Comparison of ENCODE assay signal across 8 cellular contexts in the genomic region with DNA sequence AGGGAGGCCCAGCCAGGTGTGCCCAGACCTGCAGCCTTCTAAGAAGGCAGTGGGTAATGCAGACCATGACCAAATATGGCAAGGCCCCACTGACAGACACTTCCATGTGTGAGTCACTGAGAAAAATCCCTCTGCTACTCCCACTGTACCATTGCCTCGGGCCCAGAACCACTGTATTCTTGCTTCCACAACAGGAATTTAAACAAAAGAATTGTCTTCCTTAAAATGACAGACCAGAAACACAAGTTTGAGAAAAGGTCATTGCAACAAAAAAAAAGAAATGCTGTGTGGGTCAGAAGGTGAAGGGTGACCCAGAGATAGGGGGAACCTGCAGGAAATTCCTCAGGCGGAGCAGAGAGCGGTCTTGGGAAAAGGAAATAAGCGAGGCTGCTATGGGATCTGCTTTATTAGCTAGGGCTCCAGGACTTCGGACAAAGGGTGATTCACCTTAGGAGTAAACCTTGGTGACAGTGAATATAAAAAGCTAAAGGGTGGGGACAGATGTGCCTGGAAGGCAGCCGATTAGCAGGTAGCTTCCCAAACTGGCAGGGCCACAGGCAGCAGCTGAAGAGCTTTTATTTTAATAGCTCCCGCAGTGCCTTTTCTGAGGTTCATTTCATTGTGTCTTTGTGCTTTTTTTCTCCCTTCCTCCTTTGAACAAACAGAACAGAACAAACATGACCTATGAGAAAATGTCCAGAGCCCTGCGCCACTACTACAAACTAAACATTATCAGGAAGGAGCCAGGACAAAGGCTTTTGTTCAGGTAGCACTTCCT.
A peak's percentile ranks its signal among the peaks of the same experiment; 100 is the strongest.
DNase-seq lines count a peak whose midpoint lies in the region; ATAC-seq and TF ChIP-seq lines count a peak whose summit lies in the region.

No MANE protein-coding gene starts in this region.

- peaks cover 13% of the 10 kb centered on the region for H3K4me1 Mint-ChIP-seq in activated CD8-positive, alpha-beta T cell treated with anti-CD3 and anti-CD28 coated beads for 36 hours (ENCODE audit: low read depth)

- no peak for ATAC-seq in activated CD8-positive, alpha-beta T cell treated with anti-CD3 and anti-CD28 coated beads for 36 hours

- H3K14ac ChIP-seq in mesenchymal stem cell (ENCODE audit: low read length in 2 of 2): no peak overlapping the region

- no peak overlapping the region for H3K4me3 Mint-ChIP-seq in activated CD8-positive, alpha-beta T cell treated with anti-CD3 and anti-CD28 coated beads for 36 hours

- no peak overlapping the region for H2AFZ ChIP-seq in mesenchymal stem cell (ENCODE audit: low read depth, low read length)

- H3K27ac ChIP-seq in mesenchymal stem cell (ENCODE audit: low read length, poor library complexity, severe bottlenecking): peak overlapping the region; percentile 72

- no peak for TF ChIP-seq CTCF in AG10803 (conservative IDR thresholded peaks at IDR 0.05; ENCODE audit: low read length)
- TF ChIP-seq CTCF in choroid plexus epithelial cell (conservative IDR thresholded peaks at IDR 0.05; ENCODE audit: low read depth, low read length): no peak
- no peak for TF ChIP-seq CTCF in activated CD8-positive, alpha-beta T cell treated with anti-CD3 and anti-CD28 coated beads for 36 hours (IDR thresholded peaks at IDR 0.05)

- H3K36me3 ChIP-seq in mesenchymal stem cell (ENCODE audit: control insufficient read depth in 1 of 2, insufficient read depth in 2 of 2, low read depth in 1 of 2, low read length in 2 of 2): peaks cover 13 to 35% of the 10 kb centered on the region in 2 experiments

- no peaks in the 10 kb centered on the region for H3K27me3 ChIP-seq in mesenchymal stem cell (ENCODE audit: control insufficient read depth in 1 of 2, insufficient read depth in 1 of 2, low read length in 2 of 2)

- intact Hi-C loops in activated CD8-positive, alpha-beta T cell treated with anti-CD3 and anti-CD28 coated beads for 36 hours (cut with micrococcal nuclease): no loop called here

- no peaks in the 10 kb centered on the region for H3K27me3 Mint-ChIP-seq in activated CD8-positive, alpha-beta T cell treated with anti-CD3 and anti-CD28 coated beads for 36 hours

- CTCF ChIA-PET in activated CD8-positive, alpha-beta T cell treated with anti-CD3 and anti-CD28 coated beads for 36 hours (lab: Charles Lee): interaction anchor here (1.0 kb wide), 1 partner anchor 147 kb away, joined by 4 read pairs; no protein-coding TSS in a partner anchor

- no peak overlapping the region for H2BK120ac ChIP-seq in mesenchymal stem cell (ENCODE audit: low read depth, low read length)

- H4K8ac ChIP-seq in mesenchymal stem cell (ENCODE audit: low read length): peak overlapping the region; percentile 76

- H3K9me3 ChIP-seq in mesenchymal stem cell (ENCODE audit: control insufficient read depth, low read length): no peaks in the 10 kb centered on the region

- H3K4me1 ChIP-seq in mesenchymal stem cell (ENCODE audit: control insufficient read depth, insufficient read depth, low read depth, low read length): peaks cover 10% of the 10 kb centered on the region

- no peak overlapping the region for H3K9ac ChIP-seq in mesenchymal stem cell (ENCODE audit: low read length)

- H2BK12ac ChIP-seq in mesenchymal stem cell (ENCODE audit: low read length in 2 of 2): no peak overlapping the region

- peak; percentile 31 for DNase-seq in AG10803 (ENCODE audit: low read depth)
- DNase-seq in NCI-H1417 treated with DMSO at 0.1 percent for 48 hours (lab: John Stamatoyannopoulos, UW): peak; percentile 81
- peak; percentile 68 for DNase-seq in choroid plexus epithelial cell (ENCODE audit: low read depth)
- DNase-seq in mesenchymal stem cell: peak; percentile 62
- no peak for DNase-seq in anterior cingulate cortex (lab: John Stamatoyannopoulos, UW)
- no peak for DNase-seq in activated CD8-positive, alpha-beta T cell treated with anti-CD3 and anti-CD28 coated beads for 36 hours
- DNase-seq in KG1 (lab: John Stamatoyannopoulos, UW): no peak
- no peak for DNase-seq in activated CD4-positive, CD25-positive, alpha-beta regulatory T cell (lab: John Stamatoyannopoulos, UW)

- H2BK5ac ChIP-seq in mesenchymal stem cell (ENCODE audit: low read depth, low read length, poor library complexity, severe bottlenecking): peak overlapping the region; percentile 11

- peaks cover 13% of the 10 kb centered on the region for H3K79me1 ChIP-seq in mesenchymal stem cell (replicated peaks; ENCODE audit: low read length, poor library complexity, severe bottlenecking)

- H3K4me2 ChIP-seq in mesenchymal stem cell (ENCODE audit: low read length, poor library complexity, severe bottlenecking): no peak overlapping the region

- POLR2A ChIA-PET in activated CD8-positive, alpha-beta T cell treated with anti-CD3 and anti-CD28 coated beads for 36 hours (lab: Charles Lee): interaction anchor here (0.7 kb wide), 1 partner anchor 159 kb away, joined by 6 read pairs; no protein-coding TSS in a partner anchor

- no peak overlapping the region for H2BK15ac ChIP-seq in mesenchymal stem cell (ENCODE audit: low read depth, poor library complexity, severe bottlenecking)

- H3K9me3 Mint-ChIP-seq in activated CD8-positive, alpha-beta T cell treated with anti-CD3 and anti-CD28 coated beads for 36 hours: no peaks in the 10 kb centered on the region

- H2AK5ac ChIP-seq in mesenchymal stem cell (ENCODE audit: low read length, severe bottlenecking): peak overlapping the region; percentile 24

- H3K4me3 ChIP-seq in AG10803 (ENCODE audit: low read length) (no peak overlapping the region), choroid plexus epithelial cell (ENCODE audit: low read depth, low read length) (no peak overlapping the region), mesenchymal stem cell (ENCODE audit: insufficient read depth in 1 of 2, low read depth in 1 of 2, low read length in 2 of 2) (no peak overlapping the region)

- 67% methylated on average over 8 of the region's 8 CpGs for WGBS in mesenchymal stem cell

- peak overlapping the region; percentile 41 for H4K91ac ChIP-seq in mesenchymal stem cell (ENCODE audit: low read length)

- peaks cover 60% of the 10 kb centered on the region for H3K36me3 Mint-ChIP-seq in activated CD8-positive, alpha-beta T cell treated with anti-CD3 and anti-CD28 coated beads for 36 hours (ENCODE audit: low read depth)

- H3K27ac Mint-ChIP-seq in activated CD8-positive, alpha-beta T cell treated with anti-CD3 and anti-CD28 coated beads for 36 hours: no peak overlapping the region

- H3K4ac ChIP-seq in mesenchymal stem cell (ENCODE audit: low read depth in 1 of 2, low read length in 2 of 2): no peak overlapping the region

- no peak overlapping the region for H3K18ac ChIP-seq in mesenchymal stem cell (ENCODE audit: low read depth in 1 of 2, low read length in 2 of 2)

- H3K23ac ChIP-seq in mesenchymal stem cell (ENCODE audit: low read length in 2 of 2): no peak overlapping the region

Comparison
In these comparisons a context has a peak if more than half of its experiments do, and no peak if none do; other contexts are left out.
1. DNase-seq: peak in AG10803 (single experiment), NCI-H1417 treated with DMSO at 0.1 percent for 48 hours (single experiment), choroid plexus epithelial cell (single experiment) and mesenchymal stem cell (single experiment); none in anterior cingulate cortex (0 of 58), activated CD8-positive, alpha-beta T cell treated with anti-CD3 and anti-CD28 coated beads for 36 hours (single experiment), KG1 (single experiment) and activated CD4-positive, CD25-positive, alpha-beta regulatory T cell (0 of 4).